Comparison of ENCODE assay signal across 1 cellular context in genomic region chr19:2427323-2428026, GRCh38.
A peak's percentile ranks its signal among the peaks of the same experiment; 100 is the strongest.
TF ChIP-seq lines count a peak whose summit lies in the region.

Gene TIMM13 (minus strand): TSS chr19:2427586. CDS start chr19:2427533, 53 bp downstream.

TF ChIP-seq in H1, 55 proteins besides CTCF, POLR2A, EP300 and RAD21:
- TF ChIP-seq, protein P1, sequence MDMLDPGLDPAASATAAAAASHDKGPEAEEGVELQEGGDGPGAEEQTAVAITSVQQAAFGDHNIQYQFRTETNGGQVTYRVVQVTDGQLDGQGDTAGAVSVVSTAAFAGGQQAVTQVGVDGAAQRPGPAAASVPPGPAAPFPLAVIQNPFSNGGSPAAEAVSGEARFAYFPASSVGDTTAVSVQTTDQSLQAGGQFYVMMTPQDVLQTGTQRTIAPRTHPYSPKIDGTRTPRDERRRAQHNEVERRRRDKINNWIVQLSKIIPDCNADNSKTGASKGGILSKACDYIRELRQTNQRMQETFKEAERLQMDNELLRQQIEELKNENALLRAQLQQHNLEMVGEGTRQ (IDR thresholded peaks at IDR 0.05; ENCODE audit: low read length), result peak; percentile 98
- peak; percentile 6 for TF ChIP-seq NANOG (IDR thresholded peaks at IDR 0.05; ENCODE audit: insufficient read depth, low read depth, low read length, poor library complexity, severe bottlenecking)
- peak; percentile 65 for TF ChIP-seq TAF7 (optimal IDR thresholded peaks at IDR 0.05; ENCODE audit: borderline replicate concordance, low read depth, low read length)
- no peak; the same call in 1 of the 2 replicates for TF ChIP-seq TAF1 (IDR thresholded peaks at IDR 0.05; ENCODE audit: low read depth, low read length)
- TF ChIP-seq POLR2AphosphoS5 (IDR thresholded peaks at IDR 0.05; ENCODE audit: low read depth, low read length), result peak; percentile 78
- TF ChIP-seq RXRA (IDR thresholded peaks at IDR 0.05; ENCODE audit: insufficient read depth, low read depth, low read length), result 0 out of 2 replicates have a peak, but pooled peaks have one; percentile 12
- peak; percentile 73 for TF ChIP-seq SIX5 (IDR thresholded peaks at IDR 0.05; ENCODE audit: low read depth, low read length)
- TF ChIP-seq SIN3A (conservative IDR thresholded peaks at IDR 0.05 in 1 of 2, IDR thresholded peaks at IDR 0.05 in 1 of 2; ENCODE audit: low read depth in 1 of 2, low read length in 2 of 2), result peak; percentile 55 to 79; a peak in 2 of 4 replicates
- TF ChIP-seq EZH2 (IDR thresholded peaks at IDR 0.05; ENCODE audit: low read depth, low read length, severe bottlenecking), result no peak
- TF ChIP-seq KDM4A (IDR thresholded peaks at IDR 0.05; ENCODE audit: low read depth, low read length, severe bottlenecking), result peak; percentile 80
- no peak for TF ChIP-seq SIRT6 (IDR thresholded peaks at IDR 0.05; ENCODE audit: low read length)
- TF ChIP-seq SP1 (IDR thresholded peaks at IDR 0.05; ENCODE audit: low read depth, low read length), result peak; percentile 82; the same call in 1 of the 2 replicates
- TF ChIP-seq PHF8 (conservative IDR thresholded peaks at IDR 0.05; ENCODE audit: low read depth, low read length), result peak; percentile 91
- TF ChIP-seq JUN (IDR thresholded peaks at IDR 0.05; ENCODE audit: low read depth, low read length), result no peak
- no peak for TF ChIP-seq SAP30 (IDR thresholded peaks at IDR 0.05; ENCODE audit: insufficient read depth, insufficient replicate concordance, low read length)
- peak; percentile 95 for TF ChIP-seq MAX (IDR thresholded peaks at IDR 0.05)
- TF ChIP-seq KDM1A (IDR thresholded peaks at IDR 0.05; ENCODE audit: borderline replicate concordance, low read length), result no peak
- TF ChIP-seq, protein P2, sequence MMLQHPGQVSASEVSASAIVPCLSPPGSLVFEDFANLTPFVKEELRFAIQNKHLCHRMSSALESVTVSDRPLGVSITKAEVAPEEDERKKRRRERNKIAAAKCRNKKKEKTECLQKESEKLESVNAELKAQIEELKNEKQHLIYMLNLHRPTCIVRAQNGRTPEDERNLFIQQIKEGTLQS (IDR thresholded peaks at IDR 0.05; ENCODE audit: insufficient read depth, low read depth, low read length), result peak; percentile 97
- TF ChIP-seq SP4 (IDR thresholded peaks at IDR 0.05; ENCODE audit: low read length), result no peak; the same call in 1 of the 2 replicates
- no peak for TF ChIP-seq CBX8 (IDR thresholded peaks at IDR 0.05; ENCODE audit: borderline replicate concordance, low read depth, low read length)
- TF ChIP-seq ASH2L (IDR thresholded peaks at IDR 0.05; ENCODE audit: low read length), result no peak
- peak; percentile 65 for TF ChIP-seq TBP (IDR thresholded peaks at IDR 0.05; ENCODE audit: low read depth, low read length)
- peak; percentile 92 for TF ChIP-seq NRF1 (IDR thresholded peaks at IDR 0.05; ENCODE audit: low read depth, low read length)
- TF ChIP-seq SUZ12 (IDR thresholded peaks at IDR 0.05; ENCODE audit: low read length), result no peak
- TF ChIP-seq CEBPB (IDR thresholded peaks at IDR 0.05; ENCODE audit: low read depth, low read length), result peak; percentile 99
- TF ChIP-seq RBBP5 (IDR thresholded peaks at IDR 0.05; ENCODE audit: borderline replicate concordance, low read depth, low read length), result 0 out of 2 replicates have a peak, but pooled peaks have one; percentile 11
- TF ChIP-seq CHD2 (IDR thresholded peaks at IDR 0.05; ENCODE audit: low read length), result no peak; the same call in none of the 2 replicates
- peak; percentile 77 for TF ChIP-seq SRF (IDR thresholded peaks at IDR 0.05; ENCODE audit: low read depth, low read length)
- peak; percentile 95 for TF ChIP-seq CREB1 (IDR thresholded peaks at IDR 0.05)
- 0 out of 2 replicates have a peak, but pooled peaks have one; percentile 29 for TF ChIP-seq KDM5A (IDR thresholded peaks at IDR 0.05; ENCODE audit: low read length)
- TF ChIP-seq POU5F1 (IDR thresholded peaks at IDR 0.05; ENCODE audit: low read depth, low read length), result no peak
- no peak for TF ChIP-seq RNF2 (IDR thresholded peaks at IDR 0.05; ENCODE audit: borderline replicate concordance, low read depth, low read length, missing control alignments, poor library complexity, severe bottlenecking)
- peak; percentile 76 for TF ChIP-seq YY1 (IDR thresholded peaks at IDR 0.05; ENCODE audit: low read depth, low read length)
- no peak for TF ChIP-seq CBX5 (IDR thresholded peaks at IDR 0.05; ENCODE audit: low read depth, low read length)
- no peak for TF ChIP-seq CHD7 (IDR thresholded peaks at IDR 0.05; ENCODE audit: insufficient replicate concordance, low read length)
- TF ChIP-seq GABPA (IDR thresholded peaks at IDR 0.05; ENCODE audit: borderline replicate concordance, insufficient read depth, low read length), result peak; percentile 82; the same call in 1 of the 2 replicates
